ENCODE assay signal across 18 cellular contexts in genomic region chr10:71817831-71818268, GRCh38. TPM values are rescaled to one million over a fixed set of nuclear protein-coding genes. Genes with fewer than 3 reads are reported as not detected.
A peak's percentile ranks its signal among the peaks of the same experiment; 100 is the strongest.
DNase-seq lines count a peak whose midpoint lies in the region; ATAC-seq, FAIRE-seq and TF ChIP-seq lines count a peak whose summit lies in the region.
"Had no signal": no experiment of that assay in that cellular context is flagged by ENCODE, and none has a peak within 500 bp of the region (broad histone marks: within the 10 kb centered on the region; RNA-seq: fewer than 3 reads in every experiment).

No MANE protein-coding gene starts in this region.

- no peaks in the 10 kb centered on the region for H3K27me3 Mint-ChIP-seq in T-helper 17 cell
- H3K27me3 Mint-ChIP-seq: activated CD4-positive, alpha-beta T cell treated with anti-CD3 and anti-CD28 coated beads, Interleukin-2, amount 10 ng/mL, durations not matched to agents 7 days and 5 days; activated naive CD8-positive, alpha-beta T cell treated with anti-CD3 and anti-CD28 coated beads, Interleukin-2, amount 50 U/mL, for 24 hours had no signal

- no peak overlapping the region for H3K4me3 Mint-ChIP-seq in T-helper 17 cell
- H3K4me3 Mint-ChIP-seq: activated CD4-positive, alpha-beta T cell treated with anti-CD3 and anti-CD28 coated beads, Interleukin-2, amount 10 ng/mL, durations not matched to agents 7 days and 5 days; activated naive CD8-positive, alpha-beta T cell treated with anti-CD3 and anti-CD28 coated beads, Interleukin-2, amount 50 U/mL, for 24 hours; mesothelial cell of epicardium had no signal

- peak; percentile 19 for ATAC-seq in T-helper 17 cell
- ATAC-seq in Right ventricle myocardium inferior = peak; percentile 77
- no peak for ATAC-seq in HG02852 (IDR thresholded peaks at IDR 0.05; ENCODE audit: unreplicated experiment)
- no peak for ATAC-seq in GM18498 (IDR thresholded peaks at IDR 0.05; ENCODE audit: unreplicated experiment)
- ATAC-seq: activated naive CD8-positive, alpha-beta T cell treated with anti-CD3 and anti-CD28 coated beads, Interleukin-2, amount 50 U/mL, for 24 hours had no signal

- H3K36me3 Mint-ChIP-seq in T-helper 17 cell (ENCODE audit: low read depth) = peaks cover 2% of the 10 kb centered on the region

- TF ChIP-seq CTCF in D721Med (IDR thresholded peaks at IDR 0.05; ENCODE audit: insufficient read depth, missing control alignments) = no peak

- FAIRE-seq in D721Med (lab: Jason Lieb, UNC) = no peak
- FAIRE-seq: frontal cortex, GM18507 had no signal

- no peaks in the 10 kb centered on the region for H3K9me3 ChIP-seq in T-helper 17 cell (ENCODE audit: control insufficient read depth, low read length, poor library complexity, severe bottlenecking)
- H3K9me3 ChIP-seq: SJCRH30 had no signal

- H3K27ac Mint-ChIP-seq in T-helper 17 cell = peak overlapping the region; percentile 24
- H3K27ac Mint-ChIP-seq: activated CD4-positive, alpha-beta T cell treated with anti-CD3 and anti-CD28 coated beads, Interleukin-2, amount 10 ng/mL, durations not matched to agents 7 days and 5 days; activated naive CD8-positive, alpha-beta T cell treated with anti-CD3 and anti-CD28 coated beads, Interleukin-2, amount 50 U/mL, for 24 hours; mesothelial cell of epicardium had no signal

- intact Hi-C loops in Right ventricle myocardium inferior (cut with DNase I) = no loop called here

- peak overlapping the region; percentile 57 for H3K27ac ChIP-seq in temporal lobe (ENCODE audit: low read depth, low read length)
- H3K27ac ChIP-seq: SJCRH30 had no signal

- peaks cover 2% of the 10 kb centered on the region for H3K4me1 Mint-ChIP-seq in T-helper 17 cell

- DNase-seq in T-helper 17 cell (no peak), Right ventricle myocardium inferior (ENCODE audit: missing footprints) (peak; percentile 89), midbrain (lab: John Stamatoyannopoulos, UW) (peak; percentile 44), AG20443 (ENCODE audit: low spot score) (no peak), D721Med (ENCODE audit: insufficient read length, low spot score) (no peak)
- DNase-seq: activated CD4-positive, alpha-beta T cell treated with anti-CD3 and anti-CD28 coated beads, Interleukin-2, amount 10 ng/mL, durations not matched to agents 7 days and 5 days; activated naive CD8-positive, alpha-beta T cell treated with anti-CD3 and anti-CD28 coated beads, Interleukin-2, amount 50 U/mL, for 24 hours; cerebellar nuclear complex; DMS153; NK-92 treated with Interleukin-12 subunit alpha and Interleukin-12 subunit beta, amount 100 ng/mL, for 24 hours; SJCRH30; T1000 had no signal

RNA-seq across cellular contexts. Expression of gene PSAP, which starts 33.2 kb away (rescaled TPM):
- total RNA-seq in T-helper 17 cell (100 to 1,000 TPM; 225 to 235 TPM), Right ventricle myocardium inferior (1,777 TPM), temporal lobe (428 TPM)

RNA-seq across cellular contexts. Expression of gene VSIR, which starts 44.5 kb away (rescaled TPM):
- total RNA-seq in T-helper 17 cell (100 to 1,000 TPM; 119 to 124 TPM), Right ventricle myocardium inferior (140 TPM), temporal lobe (5.4 TPM)

Comparison
In these comparisons a context has a peak if more than half of its experiments do, and no peak if none do; other contexts are left out.
1. ATAC-seq: peak in T-helper 17 cell (single experiment) and Right ventricle myocardium inferior (single experiment); none in HG02852 (single experiment) and GM18498 (single experiment).
2. DNase-seq: peak in Right ventricle myocardium inferior (single experiment) and midbrain (single experiment); none in T-helper 17 cell (0 of 3), AG20443 (single experiment) and D721Med (single experiment).
3. RNA of gene VSIR, which starts 44.5 kb away (total RNA-seq): 140 TPM in Right ventricle myocardium inferior (single experiment) and 119 to 124 TPM in T-helper 17 cell; 5.4 TPM in temporal lobe (single experiment); every median in the first group is over 10 times any median in the second.